ENCODE assay signal across 8 cellular contexts in the genomic region with DNA sequence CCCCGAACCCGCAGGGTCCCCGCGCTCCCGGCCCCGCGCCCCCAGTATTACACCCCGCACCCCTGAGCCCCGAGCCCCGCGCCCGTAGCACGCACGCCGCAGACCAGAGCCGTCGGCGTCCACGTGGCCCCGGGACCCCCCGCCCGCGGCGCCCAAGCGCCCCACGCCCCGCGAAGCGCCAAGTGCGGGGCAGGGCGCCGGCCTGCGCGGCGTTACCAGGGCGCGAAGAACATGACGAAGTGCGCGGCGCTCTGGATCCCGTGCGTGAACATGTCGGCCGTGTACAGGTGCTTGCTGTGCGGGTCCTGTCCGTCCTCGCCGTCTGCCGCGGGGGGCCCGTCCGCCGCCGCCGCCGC. TPM values are rescaled to one million over a fixed set of nuclear protein-coding genes. Genes with fewer than 3 reads are reported as not detected.
A peak's percentile ranks its signal among the peaks of the same experiment; 100 is the strongest.
DNase-seq lines count a peak whose midpoint lies in the region; ATAC-seq and TF ChIP-seq lines count a peak whose summit lies in the region.

No MANE protein-coding gene starts in this region.

- H3K4me3 Mint-ChIP-seq in activated T-helper 1 cell treated with anti-CD3 and anti-CD28 coated beads, Interleukin-12 subunit alpha, Interleukin-12 subunit beta, Interleukin-2, Interleukin-4 antibody, amounts not matched to agents 30 ng/mL and 10 ng/mL and 1 ng/mL, durations not matched to agents 14 hours and 24 hours and 36 hours: no peak overlapping the region

- no peaks in the 10 kb centered on the region for H3K9me3 Mint-ChIP-seq in activated T-helper 1 cell treated with anti-CD3 and anti-CD28 coated beads, Interleukin-12 subunit alpha, Interleukin-12 subunit beta, Interleukin-2, Interleukin-4 antibody, amounts not matched to agents 30 ng/mL and 10 ng/mL and 1 ng/mL, durations not matched to agents 14 hours and 24 hours and 36 hours

- intact Hi-C loops in activated T-helper 1 cell treated with anti-CD3 and anti-CD28 coated beads, Interleukin-12 subunit alpha, Interleukin-12 subunit beta, Interleukin-2, Interleukin-4 antibody, amounts not matched to agents 30 ng/mL and 10 ng/mL and 1 ng/mL, durations not matched to agents 14 hours and 24 hours and 36 hours (cut with micrococcal nuclease): loop anchor here (1.0 to 5.0 kb wide), 8 partner anchors 97 to 598 kb away; a partner anchor contains a TSS

- H3K27ac Mint-ChIP-seq in activated T-helper 1 cell treated with anti-CD3 and anti-CD28 coated beads, Interleukin-12 subunit alpha, Interleukin-12 subunit beta, Interleukin-2, Interleukin-4 antibody, amounts not matched to agents 30 ng/mL and 10 ng/mL and 1 ng/mL, durations not matched to agents 14 hours and 24 hours and 36 hours: no peak overlapping the region

- no peaks in the 10 kb centered on the region for H3K27me3 Mint-ChIP-seq in activated T-helper 1 cell treated with anti-CD3 and anti-CD28 coated beads, Interleukin-12 subunit alpha, Interleukin-12 subunit beta, Interleukin-2, Interleukin-4 antibody, amounts not matched to agents 30 ng/mL and 10 ng/mL and 1 ng/mL, durations not matched to agents 14 hours and 24 hours and 36 hours (ENCODE audit: insufficient read depth)

- H3K36me3 ChIP-seq in MG63: peaks cover 15% of the 10 kb centered on the region

- TF ChIP-seq CTCF in C4-2B (conservative IDR thresholded peaks at IDR 0.05) (no peak), fibroblast of pulmonary artery (IDR thresholded peaks at IDR 0.05; ENCODE audit: low read length, missing control alignments) (no peak)

- H3K27ac ChIP-seq in C4-2B: peak overlapping the region; percentile 92

- H3K36me3 Mint-ChIP-seq in activated T-helper 1 cell treated with anti-CD3 and anti-CD28 coated beads, Interleukin-12 subunit alpha, Interleukin-12 subunit beta, Interleukin-2, Interleukin-4 antibody, amounts not matched to agents 30 ng/mL and 10 ng/mL and 1 ng/mL, durations not matched to agents 14 hours and 24 hours and 36 hours (ENCODE audit: low read depth): peaks cover 2% of the 10 kb centered on the region

- peak overlapping the region; percentile 62 for H3K4me3 ChIP-seq in MG63
- peak overlapping the region; percentile 81 for H3K4me3 ChIP-seq in fibroblast of pulmonary artery (replicated peaks; ENCODE audit: low read depth, low read length)
- peak overlapping the region; percentile 79 for H3K4me3 ChIP-seq in skeletal muscle cell (ENCODE audit: low read depth, low read length)

- H3K27me3 ChIP-seq in MG63: no peaks in the 10 kb centered on the region

- ATAC-seq in GM21381 (IDR thresholded peaks at IDR 0.05; ENCODE audit: unreplicated experiment): peak; percentile 17

- H3K9me3 ChIP-seq in MG63: no peaks in the 10 kb centered on the region

- H3K4me1 Mint-ChIP-seq in activated T-helper 1 cell treated with anti-CD3 and anti-CD28 coated beads, Interleukin-12 subunit alpha, Interleukin-12 subunit beta, Interleukin-2, Interleukin-4 antibody, amounts not matched to agents 30 ng/mL and 10 ng/mL and 1 ng/mL, durations not matched to agents 14 hours and 24 hours and 36 hours (ENCODE audit: low read depth): peaks cover 20% of the 10 kb centered on the region

- DNase-seq in MG63 (no peak), fibroblast of pulmonary artery (ENCODE audit: low read depth) (no peak), skeletal muscle cell (ENCODE audit: low read depth) (no peak), NCI-H2081 treated with DMSO at 0.1 percent for 48 hours (lab: John Stamatoyannopoulos, UW) (no peak), CD1c-positive myeloid dendritic cell (ENCODE audit: extremely low spot score) (no peak)
- DNase-seq in activated T-helper 1 cell treated with anti-CD3 and anti-CD28 coated beads, Interleukin-12 subunit alpha, Interleukin-12 subunit beta, Interleukin-2, Interleukin-4 antibody, amounts not matched to agents 30 ng/mL and 10 ng/mL and 1 ng/mL, durations not matched to agents 14 hours and 24 hours and 36 hours (ENCODE audit: low spot score): no peak

RNA-seq across cellular contexts. Expression of a gene that starts 0.3 kb away (rescaled TPM):
- 417 and 442 TPM in 2 replicates for total RNA-seq in MG63 (2014; rRNA removed; shearing (Covaris generic); ENCODE audit: low replicate concordance)
- total RNA-seq in activated T-helper 1 cell treated with anti-CD3 and anti-CD28 coated beads, Interleukin-12 subunit alpha, Interleukin-12 subunit beta, Interleukin-2, Interleukin-4 antibody, amounts not matched to agents 30 ng/mL and 10 ng/mL and 1 ng/mL, durations not matched to agents 14 hours and 24 hours and 36 hours: 119 and 121 TPM in 2 replicates
